ENCODE assay signal across 8 cellular contexts in the genomic region with DNA sequence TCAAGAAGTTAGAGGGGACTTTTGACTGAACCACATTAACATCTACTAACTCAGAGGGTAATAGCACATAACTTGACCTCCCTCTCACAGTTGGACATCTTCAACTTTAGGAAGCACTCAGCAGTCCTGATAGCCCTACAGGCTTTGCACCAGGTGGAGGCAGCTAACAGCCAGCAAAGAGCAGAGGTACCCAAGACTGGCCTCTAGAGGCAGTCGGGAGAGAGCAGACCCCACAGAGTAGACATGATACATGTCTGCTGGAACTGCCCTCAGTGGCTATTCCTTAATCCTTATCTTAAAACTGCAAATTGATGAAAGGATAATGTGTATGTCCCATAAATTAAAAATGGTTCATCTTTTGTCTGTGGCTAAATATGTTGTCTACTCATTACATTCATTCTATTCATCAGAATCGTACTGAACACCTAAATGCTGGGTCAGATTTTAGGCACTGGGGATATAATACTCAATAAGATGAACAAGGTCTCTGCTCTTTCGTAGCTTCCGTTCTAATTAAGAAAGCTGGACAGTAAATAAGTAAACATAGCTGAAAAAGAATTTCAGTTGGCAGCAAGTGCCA. TPM values are rescaled to one million over a fixed set of nuclear protein-coding genes. Genes with fewer than 3 reads are reported as not detected.
DNase-seq lines count a peak whose midpoint lies in the region; ATAC-seq and TF ChIP-seq lines count a peak whose summit lies in the region.

No MANE protein-coding gene starts in this region.

- peaks cover 70% of the 10 kb centered on the region for H3K36me3 Mint-ChIP-seq in activated CD8-positive, alpha-beta T cell treated with anti-CD3 and anti-CD28 coated beads for 36 hours (ENCODE audit: low read depth)

- TF ChIP-seq CTCF in Loucy (conservative IDR thresholded peaks at IDR 0.05; ENCODE audit: low read length) = peak; percentile 81
- peak; percentile 44 for TF ChIP-seq CTCF in activated CD8-positive, alpha-beta T cell treated with anti-CD3 and anti-CD28 coated beads for 36 hours (IDR thresholded peaks at IDR 0.05)

- no peak overlapping the region for H3K4me2 ChIP-seq in Loucy (ENCODE audit: low read depth, low read length, poor library complexity, severe bottlenecking)

- H3K4me1 ChIP-seq in Loucy (ENCODE audit: insufficient read depth, low read length, poor library complexity, severe bottlenecking) = peaks cover 10% of the 10 kb centered on the region

- POLR2A ChIA-PET in activated CD8-positive, alpha-beta T cell treated with anti-CD3 and anti-CD28 coated beads for 36 hours (lab: Charles Lee) = interaction anchor here (0.9 to 1.1 kb wide), 3 partner anchors 22 to 72 kb away, joined by 3 read pairs; no protein-coding TSS in a partner anchor

- no peak overlapping the region for H3K4me3 Mint-ChIP-seq in activated CD8-positive, alpha-beta T cell treated with anti-CD3 and anti-CD28 coated beads for 36 hours

- no peak overlapping the region for H3K4me3 ChIP-seq in Loucy (ENCODE audit: low read length, poor library complexity, severe bottlenecking)

- peaks cover 30% of the 10 kb centered on the region for H3K79me2 ChIP-seq in Loucy (ENCODE audit: insufficient read depth, low read length)

- CTCF ChIA-PET in activated CD8-positive, alpha-beta T cell treated with anti-CD3 and anti-CD28 coated beads for 36 hours (lab: Charles Lee) = interaction anchor here (0.6 to 2.2 kb wide), 18 partner anchors 8 to 50 kb away, joined by 3 to 14 read pairs (median 4); a partner anchor contains a TSS

- peak; percentile 61 for ATAC-seq in GM21528 (IDR thresholded peaks at IDR 0.05; ENCODE audit: low FRiP score, unreplicated experiment)
- ATAC-seq in activated CD8-positive, alpha-beta T cell treated with anti-CD3 and anti-CD28 coated beads for 36 hours = peak; percentile 92

- no peaks in the 10 kb centered on the region for H3F3A ChIP-seq in Loucy (ENCODE audit: low read depth)

- DNase-seq in ELF-1 (ENCODE audit: low read depth, low spot score) = peak; percentile 60
- DNase-seq in activated CD8-positive, alpha-beta T cell treated with anti-CD3 and anti-CD28 coated beads for 36 hours = peak; percentile 53
- DNase-seq in iPS-NIHi7 (ENCODE audit: extremely low spot score) = peak; percentile 83
- no peak for DNase-seq in NCI-H2171 treated with DMSO at 0.1 percent for 48 hours (lab: John Stamatoyannopoulos, UW)
- DNase-seq in AG08396 (ENCODE audit: low spot score) = no peak
- DNase-seq in NCI-H2171 (lab: John Stamatoyannopoulos, UW) = no peak

- H2AFZ ChIP-seq in Loucy (ENCODE audit: low read length) = no peak overlapping the region

- H3K27ac Mint-ChIP-seq in activated CD8-positive, alpha-beta T cell treated with anti-CD3 and anti-CD28 coated beads for 36 hours = no peak overlapping the region

- H3K4me1 Mint-ChIP-seq in activated CD8-positive, alpha-beta T cell treated with anti-CD3 and anti-CD28 coated beads for 36 hours (ENCODE audit: low read depth) = peaks cover 59% of the 10 kb centered on the region

- no peaks in the 10 kb centered on the region for H3K9me2 ChIP-seq in Loucy (replicated peaks; ENCODE audit: low read depth, low read length)

- H3K9me3 ChIP-seq in Loucy (ENCODE audit: insufficient read depth, low read depth, low read length) = no peaks in the 10 kb centered on the region

- H4K20me1 ChIP-seq in Loucy (ENCODE audit: insufficient read depth, low read length, poor library complexity, severe bottlenecking) = peaks cover 18% of the 10 kb centered on the region

- H3K27me3 Mint-ChIP-seq in activated CD8-positive, alpha-beta T cell treated with anti-CD3 and anti-CD28 coated beads for 36 hours = no peaks in the 10 kb centered on the region

- H3K27me3 ChIP-seq in Loucy (ENCODE audit: insufficient read depth, low read length, poor library complexity, severe bottlenecking) = no peaks in the 10 kb centered on the region

- peaks cover 68% of the 10 kb centered on the region for H3K36me3 ChIP-seq in Loucy (ENCODE audit: insufficient read depth, low read length)

- no peaks in the 10 kb centered on the region for H3K9me3 Mint-ChIP-seq in activated CD8-positive, alpha-beta T cell treated with anti-CD3 and anti-CD28 coated beads for 36 hours

- no peak overlapping the region for H3K9ac ChIP-seq in Loucy (ENCODE audit: low read depth, low read length, poor library complexity, severe bottlenecking)

- intact Hi-C loops in activated CD8-positive, alpha-beta T cell treated with anti-CD3 and anti-CD28 coated beads for 36 hours (cut with micrococcal nuclease) = no loop called here

RNA-seq across cellular contexts. Expression of a gene that starts 49.8 kb away (rescaled TPM):
- total RNA-seq in activated CD8-positive, alpha-beta T cell treated with anti-CD3 and anti-CD28 coated beads for 36 hours = 100 to 1,000 TPM; 119 to 120 TPM

Comparison
In these comparisons a context has a peak if more than half of its experiments do, and no peak if none do; other contexts are left out.
1. DNase-seq: peak in ELF-1 (single experiment), activated CD8-positive, alpha-beta T cell treated with anti-CD3 and anti-CD28 coated beads for 36 hours (single experiment) and iPS-NIHi7 (single experiment); none in NCI-H2171 treated with DMSO at 0.1 percent for 48 hours (single experiment), AG08396 (single experiment) and NCI-H2171 (single experiment).